In the genomic region with DNA sequence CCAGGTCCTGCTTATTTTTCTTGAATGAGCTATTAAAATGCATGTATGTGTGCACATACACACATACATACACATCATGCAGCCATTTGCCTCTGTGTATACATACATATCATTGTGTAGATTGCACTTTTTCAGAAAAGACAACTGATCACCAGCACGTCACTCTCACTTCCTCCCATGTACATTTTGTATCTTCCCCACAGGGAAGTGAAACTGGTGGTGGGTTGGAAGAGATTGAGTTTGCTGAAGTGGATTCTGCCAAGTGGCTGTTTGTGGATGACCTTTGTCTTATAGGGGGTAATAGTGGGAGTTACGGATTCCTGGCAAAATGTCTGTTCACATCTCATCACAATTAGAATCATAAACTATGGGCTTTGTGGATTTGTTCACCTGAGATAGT, we compare ENCODE assay signal across 1 cellular context.
A peak's percentile ranks its signal among the peaks of the same experiment; 100 is the strongest.
TF ChIP-seq lines count a peak whose summit lies in the region.

No MANE protein-coding gene starts in this region.

TF ChIP-seq in GM12878, 131 proteins besides CTCF, POLR2A, EP300 and RAD21 (continued from another document and continues in another):
- TF ChIP-seq, protein P1, sequence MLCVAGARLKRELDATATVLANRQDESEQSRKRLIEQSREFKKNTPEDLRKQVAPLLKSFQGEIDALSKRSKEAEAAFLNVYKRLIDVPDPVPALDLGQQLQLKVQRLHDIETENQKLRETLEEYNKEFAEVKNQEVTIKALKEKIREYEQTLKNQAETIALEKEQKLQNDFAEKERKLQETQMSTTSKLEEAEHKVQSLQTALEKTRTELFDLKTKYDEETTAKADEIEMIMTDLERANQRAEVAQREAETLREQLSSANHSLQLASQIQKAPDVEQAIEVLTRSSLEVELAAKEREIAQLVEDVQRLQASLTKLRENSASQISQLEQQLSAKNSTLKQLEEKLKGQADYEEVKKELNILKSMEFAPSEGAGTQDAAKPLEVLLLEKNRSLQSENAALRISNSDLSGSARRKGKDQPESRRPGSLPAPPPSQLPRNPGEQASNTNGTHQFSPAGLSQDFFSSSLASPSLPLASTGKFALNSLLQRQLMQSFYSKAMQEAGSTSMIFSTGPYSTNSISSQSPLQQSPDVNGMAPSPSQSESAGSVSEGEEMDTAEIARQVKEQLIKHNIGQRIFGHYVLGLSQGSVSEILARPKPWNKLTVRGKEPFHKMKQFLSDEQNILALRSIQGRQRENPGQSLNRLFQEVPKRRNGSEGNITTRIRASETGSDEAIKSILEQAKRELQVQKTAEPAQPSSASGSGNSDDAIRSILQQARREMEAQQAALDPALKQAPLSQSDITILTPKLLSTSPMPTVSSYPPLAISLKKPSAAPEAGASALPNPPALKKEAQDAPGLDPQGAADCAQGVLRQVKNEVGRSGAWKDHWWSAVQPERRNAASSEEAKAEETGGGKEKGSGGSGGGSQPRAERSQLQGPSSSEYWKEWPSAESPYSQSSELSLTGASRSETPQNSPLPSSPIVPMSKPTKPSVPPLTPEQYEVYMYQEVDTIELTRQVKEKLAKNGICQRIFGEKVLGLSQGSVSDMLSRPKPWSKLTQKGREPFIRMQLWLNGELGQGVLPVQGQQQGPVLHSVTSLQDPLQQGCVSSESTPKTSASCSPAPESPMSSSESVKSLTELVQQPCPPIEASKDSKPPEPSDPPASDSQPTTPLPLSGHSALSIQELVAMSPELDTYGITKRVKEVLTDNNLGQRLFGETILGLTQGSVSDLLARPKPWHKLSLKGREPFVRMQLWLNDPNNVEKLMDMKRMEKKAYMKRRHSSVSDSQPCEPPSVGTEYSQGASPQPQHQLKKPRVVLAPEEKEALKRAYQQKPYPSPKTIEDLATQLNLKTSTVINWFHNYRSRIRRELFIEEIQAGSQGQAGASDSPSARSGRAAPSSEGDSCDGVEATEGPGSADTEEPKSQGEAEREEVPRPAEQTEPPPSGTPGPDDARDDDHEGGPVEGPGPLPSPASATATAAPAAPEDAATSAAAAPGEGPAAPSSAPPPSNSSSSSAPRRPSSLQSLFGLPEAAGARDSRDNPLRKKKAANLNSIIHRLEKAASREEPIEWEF (IDR thresholded peaks at IDR 0.05; ENCODE audit: insufficient replicate concordance, low read depth, low read length): no peak
- peak; percentile 87 for TF ChIP-seq CBFB (IDR thresholded peaks at IDR 0.05; ENCODE audit: low read depth)
- TF ChIP-seq ZNF207 (IDR thresholded peaks at IDR 0.05; ENCODE audit: borderline replicate concordance): peak; percentile 70; the same call in 1 of the 2 replicates
- peak; percentile 89 for TF ChIP-seq TCF3 (IDR thresholded peaks at IDR 0.05; ENCODE audit: borderline replicate concordance, insufficient read depth, low read depth, low read length)
- no peak for TF ChIP-seq ZNF274 (IDR thresholded peaks at IDR 0.05; ENCODE audit: insufficient read depth, insufficient read length)
- peak; percentile 20 for TF ChIP-seq KLF5 (IDR thresholded peaks at IDR 0.05; ENCODE audit: partially characterized antibody)
- TF ChIP-seq KAT2A (conservative IDR thresholded peaks at IDR 0.05; ENCODE audit: control insufficient read depth, low read depth, low read length): no peak
- no peak; the same call in 1 of the 2 replicates for TF ChIP-seq YY1 (IDR thresholded peaks at IDR 0.05; ENCODE audit: low read depth, low read length)
- peak; percentile 84 for TF ChIP-seq GATAD2B (conservative IDR thresholded peaks at IDR 0.05; ENCODE audit: low read depth)
- TF ChIP-seq, protein P2, sequence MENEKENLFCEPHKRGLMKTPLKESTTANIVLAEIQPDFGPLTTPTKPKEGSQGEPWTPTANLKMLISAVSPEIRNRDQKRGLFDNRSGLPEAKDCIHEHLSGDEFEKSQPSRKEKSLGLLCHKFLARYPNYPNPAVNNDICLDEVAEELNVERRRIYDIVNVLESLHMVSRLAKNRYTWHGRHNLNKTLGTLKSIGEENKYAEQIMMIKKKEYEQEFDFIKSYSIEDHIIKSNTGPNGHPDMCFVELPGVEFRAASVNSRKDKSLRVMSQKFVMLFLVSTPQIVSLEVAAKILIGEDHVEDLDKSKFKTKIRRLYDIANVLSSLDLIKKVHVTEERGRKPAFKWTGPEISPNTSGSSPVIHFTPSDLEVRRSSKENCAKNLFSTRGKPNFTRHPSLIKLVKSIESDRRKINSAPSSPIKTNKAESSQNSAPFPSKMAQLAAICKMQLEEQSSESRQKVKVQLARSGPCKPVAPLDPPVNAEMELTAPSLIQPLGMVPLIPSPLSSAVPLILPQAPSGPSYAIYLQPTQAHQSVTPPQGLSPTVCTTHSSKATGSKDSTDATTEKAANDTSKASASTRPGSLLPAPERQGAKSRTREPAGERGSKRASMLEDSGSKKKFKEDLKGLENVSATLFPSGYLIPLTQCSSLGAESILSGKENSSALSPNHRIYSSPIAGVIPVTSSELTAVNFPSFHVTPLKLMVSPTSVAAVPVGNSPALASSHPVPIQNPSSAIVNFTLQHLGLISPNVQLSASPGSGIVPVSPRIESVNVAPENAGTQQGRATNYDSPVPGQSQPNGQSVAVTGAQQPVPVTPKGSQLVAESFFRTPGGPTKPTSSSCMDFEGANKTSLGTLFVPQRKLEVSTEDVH (IDR thresholded peaks at IDR 0.05; ENCODE audit: low read depth, partially characterized antibody): peak; percentile 56
- peak; percentile 71 for TF ChIP-seq JUNB (IDR thresholded peaks at IDR 0.05)
- TF ChIP-seq IKZF2 (IDR thresholded peaks at IDR 0.05): peak; percentile 99
- TF ChIP-seq RBBP5 (conservative IDR thresholded peaks at IDR 0.05): no peak
- no peak for TF ChIP-seq SMARCA5 (IDR thresholded peaks at IDR 0.05)
- no peak for TF ChIP-seq SUZ12 (IDR thresholded peaks at IDR 0.05; ENCODE audit: unreplicated experiment)
- TF ChIP-seq, protein P3, sequence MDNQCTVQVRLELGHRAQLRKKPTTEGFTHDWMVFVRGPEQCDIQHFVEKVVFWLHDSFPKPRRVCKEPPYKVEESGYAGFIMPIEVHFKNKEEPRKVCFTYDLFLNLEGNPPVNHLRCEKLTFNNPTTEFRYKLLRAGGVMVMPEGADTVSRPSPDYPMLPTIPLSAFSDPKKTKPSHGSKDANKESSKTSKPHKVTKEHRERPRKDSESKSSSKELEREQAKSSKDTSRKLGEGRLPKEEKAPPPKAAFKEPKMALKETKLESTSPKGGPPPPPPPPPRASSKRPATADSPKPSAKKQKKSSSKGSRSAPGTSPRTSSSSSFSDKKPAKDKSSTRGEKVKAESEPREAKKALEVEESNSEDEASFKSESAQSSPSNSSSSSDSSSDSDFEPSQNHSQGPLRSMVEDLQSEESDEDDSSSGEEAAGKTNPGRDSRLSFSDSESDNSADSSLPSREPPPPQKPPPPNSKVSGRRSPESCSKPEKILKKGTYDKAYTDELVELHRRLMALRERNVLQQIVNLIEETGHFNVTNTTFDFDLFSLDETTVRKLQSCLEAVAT (IDR thresholded peaks at IDR 0.05): peak; percentile 80; the same call in 1 of the 2 replicates
- TF ChIP-seq SP1 (IDR thresholded peaks at IDR 0.05; ENCODE audit: low read depth, low read length): peak; percentile 85
- peak; percentile 100 for TF ChIP-seq SPI1 (IDR thresholded peaks at IDR 0.05; ENCODE audit: borderline replicate concordance, insufficient read depth, low read depth, low read length)
- peak; percentile 95 for TF ChIP-seq RUNX3 (IDR thresholded peaks at IDR 0.05; ENCODE audit: low read length)
- TF ChIP-seq, protein P4, sequence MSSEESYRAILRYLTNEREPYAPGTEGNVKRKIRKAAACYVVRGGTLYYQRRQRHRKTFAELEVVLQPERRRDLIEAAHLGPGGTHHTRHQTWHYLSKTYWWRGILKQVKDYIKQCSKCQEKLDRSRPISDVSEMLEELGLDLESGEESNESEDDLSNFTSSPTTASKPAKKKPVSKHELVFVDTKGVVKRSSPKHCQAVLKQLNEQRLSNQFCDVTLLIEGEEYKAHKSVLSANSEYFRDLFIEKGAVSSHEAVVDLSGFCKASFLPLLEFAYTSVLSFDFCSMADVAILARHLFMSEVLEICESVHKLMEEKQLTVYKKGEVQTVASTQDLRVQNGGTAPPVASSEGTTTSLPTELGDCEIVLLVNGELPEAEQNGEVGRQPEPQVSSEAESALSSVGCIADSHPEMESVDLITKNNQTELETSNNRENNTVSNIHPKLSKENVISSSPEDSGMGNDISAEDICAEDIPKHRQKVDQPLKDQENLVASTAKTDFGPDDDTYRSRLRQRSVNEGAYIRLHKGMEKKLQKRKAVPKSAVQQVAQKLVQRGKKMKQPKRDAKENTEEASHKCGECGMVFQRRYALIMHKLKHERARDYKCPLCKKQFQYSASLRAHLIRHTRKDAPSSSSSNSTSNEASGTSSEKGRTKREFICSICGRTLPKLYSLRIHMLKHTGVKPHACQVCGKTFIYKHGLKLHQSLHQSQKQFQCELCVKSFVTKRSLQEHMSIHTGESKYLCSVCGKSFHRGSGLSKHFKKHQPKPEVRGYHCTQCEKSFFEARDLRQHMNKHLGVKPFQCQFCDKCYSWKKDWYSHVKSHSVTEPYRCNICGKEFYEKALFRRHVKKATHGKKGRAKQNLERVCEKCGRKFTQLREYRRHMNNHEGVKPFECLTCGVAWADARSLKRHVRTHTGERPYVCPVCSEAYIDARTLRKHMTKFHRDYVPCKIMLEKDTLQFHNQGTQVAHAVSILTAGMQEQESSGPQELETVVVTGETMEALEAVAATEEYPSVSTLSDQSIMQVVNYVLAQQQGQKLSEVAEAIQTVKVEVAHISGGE (CRISPR knock-in tag; IDR thresholded peaks at IDR 0.05): no peak
- 0 out of 2 replicates have a peak, but pooled peaks have one; percentile 54 for TF ChIP-seq TAF1 (IDR thresholded peaks at IDR 0.05; ENCODE audit: borderline replicate concordance, low read depth, low read length)
- TF ChIP-seq, protein P5, sequence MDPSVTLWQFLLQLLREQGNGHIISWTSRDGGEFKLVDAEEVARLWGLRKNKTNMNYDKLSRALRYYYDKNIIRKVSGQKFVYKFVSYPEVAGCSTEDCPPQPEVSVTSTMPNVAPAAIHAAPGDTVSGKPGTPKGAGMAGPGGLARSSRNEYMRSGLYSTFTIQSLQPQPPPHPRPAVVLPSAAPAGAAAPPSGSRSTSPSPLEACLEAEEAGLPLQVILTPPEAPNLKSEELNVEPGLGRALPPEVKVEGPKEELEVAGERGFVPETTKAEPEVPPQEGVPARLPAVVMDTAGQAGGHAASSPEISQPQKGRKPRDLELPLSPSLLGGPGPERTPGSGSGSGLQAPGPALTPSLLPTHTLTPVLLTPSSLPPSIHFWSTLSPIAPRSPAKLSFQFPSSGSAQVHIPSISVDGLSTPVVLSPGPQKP (IDR thresholded peaks at IDR 0.05; ENCODE audit: low read depth, low read length): no peak
- TF ChIP-seq MXI1 (IDR thresholded peaks at IDR 0.05; ENCODE audit: low read depth, low read length): no peak
- peak; percentile 99 for TF ChIP-seq DPF2 (IDR thresholded peaks at IDR 0.05)
- no peak; the same call in 1 of the 2 replicates for TF ChIP-seq ZNF384 (IDR thresholded peaks at IDR 0.05; ENCODE audit: borderline replicate concordance, low read depth, low read length)
- peak in 1 of 2 experiments; percentile 100; a peak in 2 of 4 replicates for TF ChIP-seq ETV6 (conservative IDR thresholded peaks at IDR 0.05 in 1 of 2, IDR thresholded peaks at IDR 0.05 in 1 of 2; ENCODE audit: borderline replicate concordance in 1 of 2, low read depth in 1 of 2)
- TF ChIP-seq, protein P6, sequence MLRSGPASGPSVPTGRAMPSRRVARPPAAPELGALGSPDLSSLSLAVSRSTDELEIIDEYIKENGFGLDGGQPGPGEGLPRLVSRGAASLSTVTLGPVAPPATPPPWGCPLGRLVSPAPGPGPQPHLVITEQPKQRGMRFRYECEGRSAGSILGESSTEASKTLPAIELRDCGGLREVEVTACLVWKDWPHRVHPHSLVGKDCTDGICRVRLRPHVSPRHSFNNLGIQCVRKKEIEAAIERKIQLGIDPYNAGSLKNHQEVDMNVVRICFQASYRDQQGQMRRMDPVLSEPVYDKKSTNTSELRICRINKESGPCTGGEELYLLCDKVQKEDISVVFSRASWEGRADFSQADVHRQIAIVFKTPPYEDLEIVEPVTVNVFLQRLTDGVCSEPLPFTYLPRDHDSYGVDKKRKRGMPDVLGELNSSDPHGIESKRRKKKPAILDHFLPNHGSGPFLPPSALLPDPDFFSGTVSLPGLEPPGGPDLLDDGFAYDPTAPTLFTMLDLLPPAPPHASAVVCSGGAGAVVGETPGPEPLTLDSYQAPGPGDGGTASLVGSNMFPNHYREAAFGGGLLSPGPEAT (IDR thresholded peaks at IDR 0.05; ENCODE audit: low read depth): peak; percentile 96
- peak; percentile 61; the same call in 1 of the 2 replicates for TF ChIP-seq ZNF217 (IDR thresholded peaks at IDR 0.05)
- no peak for TF ChIP-seq WRNIP1 (IDR thresholded peaks at IDR 0.05; ENCODE audit: borderline replicate concordance, low read depth, low read length)
- no peak for TF ChIP-seq ZSCAN29 (IDR thresholded peaks at IDR 0.05)
- TF ChIP-seq EZH2 (IDR thresholded peaks at IDR 0.05; ENCODE audit: borderline replicate concordance, control insufficient read depth, low read depth, low read length): no peak
- TF ChIP-seq, protein P7, sequence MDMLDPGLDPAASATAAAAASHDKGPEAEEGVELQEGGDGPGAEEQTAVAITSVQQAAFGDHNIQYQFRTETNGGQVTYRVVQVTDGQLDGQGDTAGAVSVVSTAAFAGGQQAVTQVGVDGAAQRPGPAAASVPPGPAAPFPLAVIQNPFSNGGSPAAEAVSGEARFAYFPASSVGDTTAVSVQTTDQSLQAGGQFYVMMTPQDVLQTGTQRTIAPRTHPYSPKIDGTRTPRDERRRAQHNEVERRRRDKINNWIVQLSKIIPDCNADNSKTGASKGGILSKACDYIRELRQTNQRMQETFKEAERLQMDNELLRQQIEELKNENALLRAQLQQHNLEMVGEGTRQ (IDR thresholded peaks at IDR 0.05; ENCODE audit: borderline replicate concordance, low read depth, low read length): no peak
- TF ChIP-seq CBX5 (IDR thresholded peaks at IDR 0.05; ENCODE audit: low read depth): 0 out of 2 replicates have a peak, but pooled peaks have one; percentile 78
- peak; percentile 32; the same call in 1 of the 2 replicates for TF ChIP-seq POLR2AphosphoS5 (IDR thresholded peaks at IDR 0.05; ENCODE audit: low read length)
- TF ChIP-seq TBL1XR1 (IDR thresholded peaks at IDR 0.05; ENCODE audit: low read depth, low read length): peak; percentile 89
- peak; percentile 90 for TF ChIP-seq CREB1 (IDR thresholded peaks at IDR 0.05; ENCODE audit: low read depth)
- 0 out of 2 replicates have a peak, but pooled peaks have one; percentile 64 for TF ChIP-seq TCF12 (IDR thresholded peaks at IDR 0.05; ENCODE audit: low read depth, low read length)
- TF ChIP-seq HDAC6 (IDR thresholded peaks at IDR 0.05; ENCODE audit: unreplicated experiment): no peak
- TF ChIP-seq CREM (IDR thresholded peaks at IDR 0.05; ENCODE audit: low read depth): peak; percentile 97
- no peak for TF ChIP-seq HDAC2 (IDR thresholded peaks at IDR 0.05)
